Comparison of ENCODE assay signal across 1 cellular context in genomic region chr15:28262438-28262837, GRCh38.
TF ChIP-seq lines count a peak whose summit lies in the region.

No MANE protein-coding gene starts in this region.

TF ChIP-seq in HEK293, 187 proteins besides CTCF, POLR2A, EP300 and RAD21 (continued from another document):
- no peak for TF ChIP-seq ZNF518A (tag by site-specific recombination; conservative IDR thresholded peaks at IDR 0.05; ENCODE audit: low read depth)
